4 cellular contexts compared by ENCODE assay signal in genomic region chr4:70534886-70535285, GRCh38. TPM values are rescaled to one million over a fixed set of nuclear protein-coding genes. Genes with fewer than 3 reads are reported as not detected.
"Had no signal": no experiment of that assay in that cellular context is flagged by ENCODE, and none has a peak within 500 bp of the region (broad histone marks: within the 10 kb centered on the region; RNA-seq: fewer than 3 reads in every experiment).

No MANE protein-coding gene starts in this region.

RNA-seq across cellular contexts. Expression of gene AMTN, which starts 16.5 kb away (rescaled TPM):
- polyA plus RNA-seq: adipose tissue, adrenal gland, aorta had no signal

RNA-seq across cellular contexts. Expression of gene AMBN, which starts 57.2 kb away (rescaled TPM):
- polyA plus RNA-seq: adrenal gland, aorta, cardiac muscle cell had no signal
